In genomic region chr10:88041243-88042161, GRCh38 we compare ENCODE assay signal across 20 cellular contexts.
A peak's percentile ranks its signal among the peaks of the same experiment; 100 is the strongest.
DNase-seq lines count a peak whose midpoint lies in the region; ATAC-seq and TF ChIP-seq lines count a peak whose summit lies in the region.
"Had no signal": no experiment of that assay in that cellular context is flagged by ENCODE, and none has a peak within 500 bp of the region (broad histone marks: within the 10 kb centered on the region; RNA-seq: fewer than 3 reads in every experiment).

No MANE protein-coding gene starts in this region.

- TF ChIP-seq CTCF in nephron progenitor cell (IDR thresholded peaks at IDR 0.05) = no peak

- 36 to 48% methylated on average over 11 of the region's 11 CpGs for WGBS in esophagus, 2 donors

- H3K4me1 Mint-ChIP-seq in nephron progenitor cell = peaks cover 9% of the 10 kb centered on the region

- intact Hi-C loops in Right ventricle myocardium superior (cut with DNase I) (no loop called here), Right ventricle myocardium inferior (cut with DNase I) (loop anchor here (5.0 to 10.0 kb wide), 2 partner anchors 106 to 203 kb away; no protein-coding TSS in a partner anchor)

- no peak overlapping the region for H3K4me3 Mint-ChIP-seq in nephron progenitor cell
- H3K4me3 Mint-ChIP-seq: activated naive CD8-positive, alpha-beta T cell treated with anti-CD3 and anti-CD28 coated beads, Interleukin-2, amount 10 ng/mL, durations not matched to agents 7 days and 5 days; CD8-positive, alpha-beta T cell; IgD-negative memory B cell; WTC11 had no signal

- no peaks in the 10 kb centered on the region for H3K36me3 Mint-ChIP-seq in nephron progenitor cell (ENCODE audit: low read depth)
- H3K36me3 Mint-ChIP-seq: CD8-positive, alpha-beta T cell; IgD-negative memory B cell had no signal

- H3K9me3 ChIP-seq in esophagus (ENCODE audit: control insufficient read depth in 2 of 2, insufficient read depth in 1 of 2, low read depth in 1 of 2, low read length in 1 of 2) = no peaks in the 10 kb centered on the region

- no peaks in the 10 kb centered on the region for H3K27me3 Mint-ChIP-seq in nephron progenitor cell (ENCODE audit: low read depth, poor library complexity)
- H3K27me3 Mint-ChIP-seq: activated naive CD8-positive, alpha-beta T cell treated with anti-CD3 and anti-CD28 coated beads, Interleukin-2, amount 10 ng/mL, durations not matched to agents 7 days and 5 days; IgD-negative memory B cell had no signal

- no peaks in the 10 kb centered on the region for H3K36me3 ChIP-seq in esophagus (ENCODE audit: control insufficient read depth in 2 of 2, insufficient read depth in 2 of 2, low read length in 1 of 2)

- peak overlapping the region; percentile 52 to 70 for H3K27ac ChIP-seq in esophagus (ENCODE audit: low read depth in 2 of 2, low read length in 1 of 2)
- H3K27ac ChIP-seq: foreskin keratinocyte had no signal

- H3K4me1 ChIP-seq in esophagus (ENCODE audit: control insufficient read depth in 2 of 2, insufficient read depth in 2 of 2, low read length in 1 of 2) = peaks cover 3 to 7% of the 10 kb centered on the region in 2 donors
- H3K4me1 ChIP-seq: foreskin keratinocyte had no signal

- no peak for DNase-seq in Right ventricle myocardium superior
- no peak for DNase-seq in Right ventricle myocardium inferior (ENCODE audit: missing footprints)
- DNase-seq in nephron progenitor cell = no peak
- DNase-seq in activated CD4-positive, alpha-beta T cell treated with anti-CD3 and anti-CD28 coated beads, Interleukin-2, amount 50 U/mL, for 4 hours = no peak
- no peak for DNase-seq in NCI-H1092 treated with DMSO at 0.1 percent for 48 hours (lab: John Stamatoyannopoulos, UW)
- DNase-seq: 8988T; activated naive CD8-positive, alpha-beta T cell treated with anti-CD3 and anti-CD28 coated beads, Interleukin-2, amount 10 ng/mL, durations not matched to agents 7 days and 5 days; activated T-cell treated with anti-CD3 and anti-CD28 coated beads for 4 hours; CD8-positive, alpha-beta T cell; cortex of kidney; foreskin keratinocyte; NCI-H1092; NCI-H226; stimulated activated CD4-positive, alpha-beta T cell treated with anti-CD3 and anti-CD28 coated beads, Interleukin-2, amount 100 ng/mL, for 24 hours; SW 1271 had no signal

- H3K9me3 Mint-ChIP-seq in nephron progenitor cell = peaks cover 24% of the 10 kb centered on the region
- H3K9me3 Mint-ChIP-seq: CD8-positive, alpha-beta T cell; IgD-negative memory B cell had no signal

- no peak overlapping the region for H3K4me3 ChIP-seq in esophagus (ENCODE audit: low read depth in 1 of 2, low read length in 2 of 2)

- H3K27me3 ChIP-seq in esophagus (ENCODE audit: control insufficient read depth in 1 of 2, insufficient read depth in 2 of 2, low read length in 2 of 2) = no peaks in the 10 kb centered on the region
- H3K27me3 ChIP-seq: foreskin keratinocyte had no signal

- H3K27ac Mint-ChIP-seq in nephron progenitor cell = peak overlapping the region; percentile 14
- H3K27ac Mint-ChIP-seq: activated naive CD8-positive, alpha-beta T cell treated with anti-CD3 and anti-CD28 coated beads, Interleukin-2, amount 10 ng/mL, durations not matched to agents 7 days and 5 days; CD8-positive, alpha-beta T cell; IgD-negative memory B cell; WTC11 had no signal

- ATAC-seq in Right ventricle myocardium superior (ENCODE audit: poor library complexity) (peak; percentile 46), Right ventricle myocardium inferior (no peak), GM21619 (IDR thresholded peaks at IDR 0.05; ENCODE audit: unreplicated experiment) (no peak), GM21529 (IDR thresholded peaks at IDR 0.05; ENCODE audit: unreplicated experiment) (no peak)
- ATAC-seq: CD8-positive, alpha-beta T cell had no signal
